18 cellular contexts compared by ENCODE assay signal in the genomic region with DNA sequence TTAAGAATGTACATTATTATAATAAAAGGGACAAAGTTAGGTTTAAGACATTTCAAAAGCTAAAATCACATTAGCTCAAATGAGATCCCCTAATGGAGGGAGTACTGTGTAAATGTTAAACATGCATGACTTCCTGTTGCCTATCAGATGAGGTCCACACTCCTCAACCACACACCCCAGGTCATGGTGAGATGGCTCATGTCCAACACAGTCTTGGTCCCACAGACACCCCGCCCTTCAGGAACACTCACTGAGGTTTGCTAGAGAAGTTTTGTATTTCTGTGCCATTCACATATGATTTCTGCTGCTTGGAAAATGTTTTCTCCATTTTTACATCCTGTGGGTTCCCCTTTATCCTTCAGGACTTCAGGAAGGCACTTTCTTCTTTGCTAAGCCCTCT.
"Had no signal": no experiment of that assay in that cellular context is flagged by ENCODE, and none has a peak within 500 bp of the region (broad histone marks: within the 10 kb centered on the region; RNA-seq: fewer than 3 reads in every experiment).

No MANE protein-coding gene starts in this region.

- H3K9me3 Mint-ChIP-seq: activated CD4-positive, alpha-beta T cell treated with anti-CD3 and anti-CD28 coated beads, Interleukin-2, amount 10 ng/mL, durations not matched to agents 7 days and 5 days; activated T-helper 1 cell treated with anti-CD3 and anti-CD28 coated beads, Interleukin-12 subunit alpha, Interleukin-12 subunit beta, Interleukin-2, Interleukin-4 antibody, amounts not matched to agents 30 ng/mL and 10 ng/mL and 1 ng/mL, durations not matched to agents 14 hours and 24 hours and 36 hours had no signal

- DNase-seq: activated CD4-positive, alpha-beta T cell treated with anti-CD3 and anti-CD28 coated beads, Interleukin-2, amount 10 ng/mL, durations not matched to agents 7 days and 5 days; activated CD8-positive, alpha-beta T cell treated with anti-CD3 and anti-CD28 coated beads, Interleukin-2, amount 10 ng/mL, durations not matched to agents 7 days and 5 days; activated gamma-delta T cell; activated naive CD4-positive, alpha-beta T cell treated with anti-CD3 and anti-CD28 coated beads, Interleukin-2, amount 50 U/mL, for 16 hours; anterior cingulate cortex; effector CD4-positive, alpha-beta T cell; heart right ventricle; left colon; mucosa of descending colon; stimulated activated CD4-positive, alpha-beta T cell treated with anti-CD3 and anti-CD28 coated beads, Interleukin-4, amount 100 ng/mL, for 4 hours; upper lobe of left lung had no signal

- H3K4me3 Mint-ChIP-seq: activated CD4-positive, alpha-beta T cell treated with anti-CD3 and anti-CD28 coated beads, Interleukin-2, amount 10 ng/mL, durations not matched to agents 7 days and 5 days; activated CD8-positive, alpha-beta T cell treated with anti-CD3 and anti-CD28 coated beads, Interleukin-2, amount 10 ng/mL, durations not matched to agents 7 days and 5 days; activated T-helper 1 cell treated with anti-CD3 and anti-CD28 coated beads, Interleukin-12 subunit alpha, Interleukin-12 subunit beta, Interleukin-2, Interleukin-4 antibody, amounts not matched to agents 30 ng/mL and 10 ng/mL and 1 ng/mL, durations not matched to agents 14 hours and 24 hours and 36 hours; brain; dendritic cell treated with granulocyte-macrophage colony-stimulating factor and Interleukin-4, amounts not matched to agents 40 ng/mL and 50 ng/mL, for 4 days; memory B cell; stimulated activated naive CD8-positive, alpha-beta T cell treated with anti-CD3 and anti-CD28 coated beads, Interleukin-15, Interleukin-2, amounts not matched to agents 100 ng/mL and 50 ng/mL, for 24 hours had no signal

- H3K4me1 Mint-ChIP-seq: activated CD4-positive, alpha-beta T cell treated with anti-CD3 and anti-CD28 coated beads, Interleukin-2, amount 10 ng/mL, durations not matched to agents 7 days and 5 days had no signal

- H3K27me3 Mint-ChIP-seq: activated CD4-positive, alpha-beta T cell treated with anti-CD3 and anti-CD28 coated beads, Interleukin-2, amount 10 ng/mL, durations not matched to agents 7 days and 5 days; brain; dendritic cell treated with granulocyte-macrophage colony-stimulating factor and Interleukin-4, amounts not matched to agents 40 ng/mL and 50 ng/mL, for 4 days; stimulated activated naive CD8-positive, alpha-beta T cell treated with anti-CD3 and anti-CD28 coated beads, Interleukin-15, Interleukin-2, amounts not matched to agents 100 ng/mL and 50 ng/mL, for 24 hours had no signal

- H3K9me3 ChIP-seq: heart right ventricle, mucosa of descending colon, prostate gland, upper lobe of left lung had no signal

- H3K27ac Mint-ChIP-seq: activated CD4-positive, alpha-beta T cell treated with anti-CD3 and anti-CD28 coated beads, Interleukin-2, amount 10 ng/mL, durations not matched to agents 7 days and 5 days; activated CD8-positive, alpha-beta T cell treated with anti-CD3 and anti-CD28 coated beads, Interleukin-2, amount 10 ng/mL, durations not matched to agents 7 days and 5 days; activated T-helper 1 cell treated with anti-CD3 and anti-CD28 coated beads, Interleukin-12 subunit alpha, Interleukin-12 subunit beta, Interleukin-2, Interleukin-4 antibody, amounts not matched to agents 30 ng/mL and 10 ng/mL and 1 ng/mL, durations not matched to agents 14 hours and 24 hours and 36 hours; brain; dendritic cell treated with granulocyte-macrophage colony-stimulating factor and Interleukin-4, amounts not matched to agents 40 ng/mL and 50 ng/mL, for 4 days; stimulated activated naive CD8-positive, alpha-beta T cell treated with anti-CD3 and anti-CD28 coated beads, Interleukin-15, Interleukin-2, amounts not matched to agents 100 ng/mL and 50 ng/mL, for 24 hours had no signal

- H3K27me3 ChIP-seq: upper lobe of left lung had no signal

- H3K36me3 Mint-ChIP-seq: brain had no signal

- H3K4me1 ChIP-seq: prostate gland, upper lobe of left lung had no signal

- H3K27ac ChIP-seq: heart right ventricle, prostate gland, upper lobe of left lung had no signal

- H3K4me3 ChIP-seq: heart right ventricle, mucosa of descending colon, prostate gland, upper lobe of left lung had no signal

- H3K36me3 ChIP-seq: heart right ventricle, prostate gland, upper lobe of left lung had no signal

- ATAC-seq: activated CD4-positive, CD25-positive, alpha-beta regulatory T cell treated with anti-CD3 and anti-CD28 coated beads, Interleukin-2, amount 50 U/mL, for 24 hours; activated CD8-positive, alpha-beta T cell treated with anti-CD3 and anti-CD28 coated beads, Interleukin-2, amount 10 ng/mL, durations not matched to agents 7 days and 5 days; heart right ventricle; left colon; mucosa of descending colon had no signal
